8 cellular contexts compared by ENCODE assay signal in genomic region chr5:80082731-80083114, GRCh38. TPM values are rescaled to one million over a fixed set of nuclear protein-coding genes. Genes with fewer than 3 reads are reported as not detected.
DNase-seq lines count a peak whose midpoint lies in the region; ATAC-seq and TF ChIP-seq lines count a peak whose summit lies in the region.

No MANE protein-coding gene starts in this region.

- H3K9me3 ChIP-seq in right atrium auricular region = no peaks in the 10 kb centered on the region

- peaks cover 0 to 10% of the 10 kb centered on the region in 2 donors for H3K4me1 ChIP-seq in right atrium auricular region

- DNase-seq in Caki2 (ENCODE audit: low read depth) = peak; percentile 47
- DNase-seq in KG1 (lab: John Stamatoyannopoulos, UW) = peak; percentile 62
- peak; percentile 42 for DNase-seq in SHP77 treated with DMSO at 0.1 percent for 48 hours (lab: John Stamatoyannopoulos, UW)
- peak; percentile 69 for DNase-seq in right atrium auricular region (ENCODE audit: low spot score)
- peak; percentile 59 for DNase-seq in retina

- H3K27ac ChIP-seq in angular gyrus (ENCODE audit: low read depth, low read length) (peak overlapping the region; percentile 93), right atrium auricular region (peak overlapping the region; percentile 69 to 73)

- in situ Hi-C loops in Caki2 (cut with HindIII; ENCODE audit: low pct_unique_long_range_greater_than_20kb, low sequenced_read_pairs) = no loop called here

- H3K27me3 ChIP-seq in right atrium auricular region = no peaks in the 10 kb centered on the region

- ATAC-seq in HG03280 (IDR thresholded peaks at IDR 0.05; ENCODE audit: unreplicated experiment) = no peak
- ATAC-seq in HG02642 (IDR thresholded peaks at IDR 0.05; ENCODE audit: poor library complexity, unreplicated experiment) = no peak

- H3K36me3 ChIP-seq in right atrium auricular region = no peaks in the 10 kb centered on the region

- TF ChIP-seq CTCF in right atrium auricular region (IDR thresholded peaks at IDR 0.05) = peak; percentile 97 to 98

- peak overlapping the region; percentile 14 to 40 for H3K4me3 ChIP-seq in right atrium auricular region

RNA-seq across cellular contexts. Expression of gene THBS4, which starts 47.6 kb away (rescaled TPM):
- total RNA-seq in Caki2 (2014; rRNA removed; shearing (Covaris generic); ENCODE audit: low replicate concordance) = 0.87 and 5.2 TPM in 2 replicates
- total RNA-seq in right atrium auricular region = 10 to 100 TPM in 1 of 2 donors, 1 to 10 TPM in 1; 8.5 to 91.5 TPM
